In genomic region chr1:65398083-65398482, GRCh38 we compare ENCODE assay signal across 20 cellular contexts. TPM values are rescaled to one million over a fixed set of nuclear protein-coding genes. Genes with fewer than 3 reads are reported as not detected.
DNase-seq lines count a peak whose midpoint lies in the region; ATAC-seq, FAIRE-seq and TF ChIP-seq lines count a peak whose summit lies in the region.
"Had no signal": no experiment of that assay in that cellular context is flagged by ENCODE, and none has a peak within 500 bp of the region (broad histone marks: within the 10 kb centered on the region; RNA-seq: fewer than 3 reads in every experiment).

No MANE protein-coding gene starts in this region.

- H3K4me1 Mint-ChIP-seq in activated T-helper 1 cell treated with anti-CD3 and anti-CD28 coated beads, Interleukin-12 subunit alpha, Interleukin-12 subunit beta, Interleukin-2, Interleukin-4 antibody, amounts not matched to agents 30 ng/mL and 10 ng/mL and 1 ng/mL, durations not matched to agents 14 hours and 24 hours and 36 hours (ENCODE audit: low read depth), result peaks cover 61% of the 10 kb centered on the region

- H3K4me3 Mint-ChIP-seq in activated T-helper 1 cell treated with anti-CD3 and anti-CD28 coated beads, Interleukin-12 subunit alpha, Interleukin-12 subunit beta, Interleukin-2, Interleukin-4 antibody, amounts not matched to agents 30 ng/mL and 10 ng/mL and 1 ng/mL, durations not matched to agents 14 hours and 24 hours and 36 hours, result no peak overlapping the region
- H3K4me3 Mint-ChIP-seq: CD4-positive, CD25-positive, alpha-beta regulatory T cell had no signal

- no peak overlapping the region for H3K27ac Mint-ChIP-seq in activated naive CD4-positive, alpha-beta T cell treated with anti-CD3 and anti-CD28 coated beads, Interleukin-2, amount 50 U/mL, for 72 hours
- H3K27ac Mint-ChIP-seq in activated T-helper 1 cell treated with anti-CD3 and anti-CD28 coated beads, Interleukin-12 subunit alpha, Interleukin-12 subunit beta, Interleukin-2, Interleukin-4 antibody, amounts not matched to agents 30 ng/mL and 10 ng/mL and 1 ng/mL, durations not matched to agents 14 hours and 24 hours and 36 hours, result peak overlapping the region; percentile 33
- H3K27ac Mint-ChIP-seq: CD4-positive, CD25-positive, alpha-beta regulatory T cell had no signal

- intact Hi-C loops in activated T-helper 1 cell treated with anti-CD3 and anti-CD28 coated beads, Interleukin-12 subunit alpha, Interleukin-12 subunit beta, Interleukin-2, Interleukin-4 antibody, amounts not matched to agents 30 ng/mL and 10 ng/mL and 1 ng/mL, durations not matched to agents 14 hours and 24 hours and 36 hours (cut with micrococcal nuclease), result loop anchor here (10.0 kb wide), 9 partner anchors 253 to 1777 kb away; partner anchors contain the start of genes AK4, DNAI4 and MIER1

- H3K36me3 Mint-ChIP-seq in activated naive CD4-positive, alpha-beta T cell treated with anti-CD3 and anti-CD28 coated beads, Interleukin-2, amount 50 U/mL, for 72 hours, result no peaks in the 10 kb centered on the region
- H3K36me3 Mint-ChIP-seq in activated T-helper 1 cell treated with anti-CD3 and anti-CD28 coated beads, Interleukin-12 subunit alpha, Interleukin-12 subunit beta, Interleukin-2, Interleukin-4 antibody, amounts not matched to agents 30 ng/mL and 10 ng/mL and 1 ng/mL, durations not matched to agents 14 hours and 24 hours and 36 hours (ENCODE audit: low read depth), result peaks cover 21% of the 10 kb centered on the region

- TF ChIP-seq CTCF in foreskin keratinocyte (conservative IDR thresholded peaks at IDR 0.05), result no peak

- DNase-seq in activated naive CD4-positive, alpha-beta T cell treated with anti-CD3 and anti-CD28 coated beads, Interleukin-2, amount 50 U/mL, for 72 hours (ENCODE audit: low spot score in 2 of 2), result no peak
- no peak for DNase-seq in activated naive CD4-positive, alpha-beta T cell treated with Interleukin-2 at 50 U/mL for 16 hours
- DNase-seq in H54 (ENCODE audit: insufficient read length, low spot score), result no peak
- DNase-seq in activated T-helper 1 cell treated with anti-CD3 and anti-CD28 coated beads, Interleukin-12 subunit alpha, Interleukin-12 subunit beta, Interleukin-2, Interleukin-4 antibody, amounts not matched to agents 30 ng/mL and 10 ng/mL and 1 ng/mL, durations not matched to agents 14 hours and 24 hours and 36 hours (ENCODE audit: low spot score), result no peak
- no peak for DNase-seq in foreskin keratinocyte
- DNase-seq: CD4-positive, CD25-positive, alpha-beta regulatory T cell; COR-L47; DMS79; KG1; NCI-H1105; NCI-H2029 treated with DMSO at 0.1 percent for 48 hours; NCI-H226; NCI-H510A treated with DMSO at 0.1 percent for 48 hours; NCI-H748 treated with DMSO at 0.1 percent for 48 hours; PC-9; RPMI8226; SHP77 had no signal

- H3K9me3 Mint-ChIP-seq in activated naive CD4-positive, alpha-beta T cell treated with anti-CD3 and anti-CD28 coated beads, Interleukin-2, amount 50 U/mL, for 72 hours, result no peaks in the 10 kb centered on the region
- H3K9me3 Mint-ChIP-seq in activated T-helper 1 cell treated with anti-CD3 and anti-CD28 coated beads, Interleukin-12 subunit alpha, Interleukin-12 subunit beta, Interleukin-2, Interleukin-4 antibody, amounts not matched to agents 30 ng/mL and 10 ng/mL and 1 ng/mL, durations not matched to agents 14 hours and 24 hours and 36 hours, result no peaks in the 10 kb centered on the region
- H3K9me3 Mint-ChIP-seq: CD4-positive, CD25-positive, alpha-beta regulatory T cell had no signal

- peaks cover 2% of the 10 kb centered on the region for H3K27me3 Mint-ChIP-seq in activated T-helper 1 cell treated with anti-CD3 and anti-CD28 coated beads, Interleukin-12 subunit alpha, Interleukin-12 subunit beta, Interleukin-2, Interleukin-4 antibody, amounts not matched to agents 30 ng/mL and 10 ng/mL and 1 ng/mL, durations not matched to agents 14 hours and 24 hours and 36 hours (ENCODE audit: insufficient read depth)
- H3K27me3 Mint-ChIP-seq: CD4-positive, CD25-positive, alpha-beta regulatory T cell had no signal

- H3K27me3 ChIP-seq in foreskin keratinocyte, result no peaks in the 10 kb centered on the region

- peak; percentile 50 for FAIRE-seq in H54 (lab: Jason Lieb, UNC)

- no peak for TF ChIP-seq POLR2A in H54 (IDR thresholded peaks at IDR 0.05; ENCODE audit: low read depth, low read length)

- H3K4me1 ChIP-seq in foreskin keratinocyte, result peaks cover 7% of the 10 kb centered on the region
- H3K4me1 ChIP-seq: HAP-1 had no signal

- peak; percentile 39 to 52 for ATAC-seq in activated naive CD4-positive, alpha-beta T cell treated with anti-CD3 and anti-CD28 coated beads, Interleukin-2, amount 50 U/mL, for 72 hours
- ATAC-seq in foreskin keratinocyte, result peak; percentile 46
- no peak for ATAC-seq in GM19328 (IDR thresholded peaks at IDR 0.05; ENCODE audit: unreplicated experiment)
- no peak for ATAC-seq in GM18873 (IDR thresholded peaks at IDR 0.05; ENCODE audit: low FRiP score, unreplicated experiment)

- H3K27ac ChIP-seq in foreskin keratinocyte, result no peak overlapping the region
- H3K27ac ChIP-seq: PC-9 had no signal

RNA-seq across cellular contexts. Expression of gene LEPR, which starts 22.4 kb away (rescaled TPM):
- total RNA-seq in activated naive CD4-positive, alpha-beta T cell treated with anti-CD3 and anti-CD28 coated beads, Interleukin-2, amount 50 U/mL, for 72 hours, result 1 to 10 TPM; 2.9 to 3.0 TPM
- 1.1 and 1.4 TPM in 2 replicates for total RNA-seq in activated T-helper 1 cell treated with anti-CD3 and anti-CD28 coated beads, Interleukin-12 subunit alpha, Interleukin-12 subunit beta, Interleukin-2, Interleukin-4 antibody, amounts not matched to agents 30 ng/mL and 10 ng/mL and 1 ng/mL, durations not matched to agents 14 hours and 24 hours and 36 hours
- 2.2 and 2.6 TPM in 2 replicates for total RNA-seq in foreskin keratinocyte
- polyA plus RNA-seq in foreskin keratinocyte, result 0.55 and 0.74 TPM in 2 replicates

RNA-seq across cellular contexts. Expression of gene LEPROT, which starts 22.4 kb away (rescaled TPM):
- 10 to 100 TPM in 1 of 2 donors, 1 to 10 TPM in 1; 8.7 to 19.2 TPM for total RNA-seq in activated naive CD4-positive, alpha-beta T cell treated with anti-CD3 and anti-CD28 coated beads, Interleukin-2, amount 50 U/mL, for 72 hours
- total RNA-seq in activated T-helper 1 cell treated with anti-CD3 and anti-CD28 coated beads, Interleukin-12 subunit alpha, Interleukin-12 subunit beta, Interleukin-2, Interleukin-4 antibody, amounts not matched to agents 30 ng/mL and 10 ng/mL and 1 ng/mL, durations not matched to agents 14 hours and 24 hours and 36 hours, result 24.2 and 25.0 TPM in 2 replicates
- 32.0 and 38.9 TPM in 2 replicates for total RNA-seq in foreskin keratinocyte
- 20.4 and 20.6 TPM in 2 replicates for polyA plus RNA-seq in foreskin keratinocyte

Comparison
In these comparisons a context has a peak if more than half of its experiments do, and no peak if none do; other contexts are left out.
1. ATAC-seq: peak in activated naive CD4-positive, alpha-beta T cell treated with anti-CD3 and anti-CD28 coated beads, Interleukin-2, amount 50 U/mL, for 72 hours (2 of 2) and foreskin keratinocyte (single experiment); none in GM19328 (single experiment) and GM18873 (single experiment).